25 cellular contexts compared by ENCODE assay signal in the genomic region with DNA sequence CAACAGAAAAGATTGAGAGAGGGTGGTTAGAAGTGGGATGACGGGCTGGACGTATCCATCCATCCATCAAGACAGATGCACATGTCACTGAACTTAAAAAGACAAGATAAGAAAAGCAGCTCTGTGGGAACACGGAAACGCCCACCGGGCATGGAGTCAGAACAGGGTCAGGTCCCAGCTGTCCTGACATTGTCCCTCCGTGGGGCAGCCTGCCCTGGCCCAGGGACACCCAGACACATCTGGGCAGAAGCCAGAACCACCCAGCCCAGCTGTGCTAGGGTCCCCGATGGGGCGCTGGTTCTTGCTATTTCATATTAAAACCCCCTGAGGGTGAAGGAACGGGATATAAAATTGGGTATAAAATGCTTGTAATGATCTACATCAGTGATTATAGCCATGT.
"Had no signal": no experiment of that assay in that cellular context is flagged by ENCODE, and none has a peak within 500 bp of the region (broad histone marks: within the 10 kb centered on the region; RNA-seq: fewer than 3 reads in every experiment).

No MANE protein-coding gene starts in this region.

- H3K9me3 ChIP-seq: colonic mucosa, gastroesophageal sphincter, heart left ventricle, stomach, testis, tibial artery had no signal

- H3K79me2 ChIP-seq: parathyroid adenoma had no signal

- DNase-seq: central memory CD4-positive, alpha-beta T cell; colonic mucosa; effector CD8-positive, alpha-beta T cell; endodermal cell; foreskin fibroblast; heart left ventricle; hippocampal formation; kidney glomerular epithelial cell; naive B cell; small intestine; stimulated activated CD4-positive, alpha-beta T cell treated with anti-CD3 and anti-CD28 coated beads, Interleukin-12 subunit alpha, Interleukin-12 subunit beta, amount 100 ng/mL, for 4 hours; stimulated activated CD4-positive, alpha-beta T cell treated with anti-CD3 and anti-CD28 coated beads, Interleukin-1b, Interleukin-23, amount 100 ng/mL, for 48 hours; stimulated activated CD4-positive, alpha-beta T cell treated with anti-CD3 and anti-CD28 coated beads, Interleukin-4, amount 100 ng/mL, for 1 hour; stimulated activated CD8-positive, alpha-beta memory T cell treated with anti-CD3 and anti-CD28 coated beads, Interleukin-4, amount 100 ng/mL, for 48 hours; stimulated activated naive CD4-positive, alpha-beta T cell; stomach; testis; tibial artery had no signal

- H3K4me3 ChIP-seq: colonic mucosa, gastroesophageal sphincter, heart left ventricle, lung, neural progenitor cell, stomach, testis, tibial artery had no signal

- H3K27me3 ChIP-seq: colonic mucosa, neural progenitor cell, testis had no signal

- H2AFZ ChIP-seq: neural progenitor cell, parathyroid adenoma had no signal

- H3K9ac ChIP-seq: neural progenitor cell, parathyroid adenoma had no signal

- H3K4me2 ChIP-seq: neural progenitor cell had no signal

- H3K36me3 ChIP-seq: colonic mucosa, gastroesophageal sphincter, heart left ventricle, neural progenitor cell, stomach, tibial artery had no signal

- ATAC-seq: esophagus mucosa; gastroesophageal sphincter; heart left ventricle; natural killer cell treated with Interleukin-12 subunit alpha and Interleukin-12 subunit beta and Interleukin-15 and Interleukin-18, amount 100 ng/mL, for 72 hours had no signal

- H3K27ac ChIP-seq: colonic mucosa, epithelial cell of prostate, gastroesophageal sphincter, heart left ventricle, neural progenitor cell, parathyroid adenoma, stomach, testis, tibial artery had no signal
